8 cellular contexts compared by ENCODE assay signal in genomic region chr3:9396632-9397330, GRCh38. TPM values are rescaled to one million over a fixed set of nuclear protein-coding genes. Genes with fewer than 3 reads are reported as not detected.
A peak's percentile ranks its signal among the peaks of the same experiment; 100 is the strongest.
DNase-seq lines count a peak whose midpoint lies in the region; ATAC-seq lines count a peak whose summit lies in the region.

No MANE protein-coding gene starts in this region.

- peaks cover 58% of the 10 kb centered on the region for H3K4me1 Mint-ChIP-seq in dendritic cell treated with granulocyte-macrophage colony-stimulating factor and Interleukin-4, amounts not matched to agents 40 ng/mL and 50 ng/mL, for 4 days (ENCODE audit: low read depth)

- H3K4me3 Mint-ChIP-seq in dendritic cell treated with granulocyte-macrophage colony-stimulating factor and Interleukin-4, amounts not matched to agents 40 ng/mL and 50 ng/mL, for 4 days = peak overlapping the region; percentile 93

- intact Hi-C loops in dendritic cell treated with granulocyte-macrophage colony-stimulating factor and Interleukin-4, amounts not matched to agents 40 ng/mL and 50 ng/mL, for 4 days (cut with micrococcal nuclease) = loop anchor here (2.0 to 5.0 kb wide), 2 partner anchors 34 to 616 kb away; partner anchors contain the start of gene THUMPD3

- ATAC-seq in GM19395 (IDR thresholded peaks at IDR 0.05; ENCODE audit: unreplicated experiment) (peak; percentile 78), HG03558 (IDR thresholded peaks at IDR 0.05; ENCODE audit: extremely low read depth, unreplicated experiment) (peak; percentile 50), left lobe of liver (peak; percentile 76)

- H3K9me3 Mint-ChIP-seq in dendritic cell treated with granulocyte-macrophage colony-stimulating factor and Interleukin-4, amounts not matched to agents 40 ng/mL and 50 ng/mL, for 4 days = no peaks in the 10 kb centered on the region

- H3K27ac Mint-ChIP-seq in dendritic cell treated with granulocyte-macrophage colony-stimulating factor and Interleukin-4, amounts not matched to agents 40 ng/mL and 50 ng/mL, for 4 days = peak overlapping the region; percentile 93

- peak; percentile 93 to 100 (median 99) for DNase-seq in C1 segment of cervical spinal cord (lab: John Stamatoyannopoulos, UW)
- DNase-seq in NCI-H748 (lab: John Stamatoyannopoulos, UW; ENCODE audit: unreplicated experiment) = peak; percentile 99
- DNase-seq in activated CD4-positive, alpha-beta T cell treated with anti-CD3 and anti-CD28 coated beads, Interleukin-2, amount 50 U/mL, for 24 hours (ENCODE audit: low read depth in 1 of 2, low spot score in 1 of 2) = peak; percentile 97
- DNase-seq in left lobe of liver (ENCODE audit: low spot score) = peak; percentile 98
- peak; percentile 98 for DNase-seq in stimulated activated CD4-positive, alpha-beta T cell treated with anti-CD3 and anti-CD28 coated beads, Interleukin-2, amount 100 ng/mL, for 24 hours

- H3K27me3 Mint-ChIP-seq in dendritic cell treated with granulocyte-macrophage colony-stimulating factor and Interleukin-4, amounts not matched to agents 40 ng/mL and 50 ng/mL, for 4 days = no peaks in the 10 kb centered on the region

- H3K36me3 Mint-ChIP-seq in dendritic cell treated with granulocyte-macrophage colony-stimulating factor and Interleukin-4, amounts not matched to agents 40 ng/mL and 50 ng/mL, for 4 days (ENCODE audit: low read depth) = peaks cover 57% of the 10 kb centered on the region

RNA-seq across cellular contexts. Expression of gene SETD5, which starts 0.6 kb away (rescaled TPM):
- 58.4 TPM for total RNA-seq in left lobe of liver

RNA-seq across cellular contexts. Expression of gene THUMPD3, which starts 33.9 kb away (rescaled TPM):
- total RNA-seq in left lobe of liver = 19.6 TPM

Comparison
In these comparisons a context has a peak if more than half of its experiments do, and no peak if none do; other contexts are left out.
1. Peak in every context shown above with its lines: DNase-seq and ATAC-seq.